In the genomic region with DNA sequence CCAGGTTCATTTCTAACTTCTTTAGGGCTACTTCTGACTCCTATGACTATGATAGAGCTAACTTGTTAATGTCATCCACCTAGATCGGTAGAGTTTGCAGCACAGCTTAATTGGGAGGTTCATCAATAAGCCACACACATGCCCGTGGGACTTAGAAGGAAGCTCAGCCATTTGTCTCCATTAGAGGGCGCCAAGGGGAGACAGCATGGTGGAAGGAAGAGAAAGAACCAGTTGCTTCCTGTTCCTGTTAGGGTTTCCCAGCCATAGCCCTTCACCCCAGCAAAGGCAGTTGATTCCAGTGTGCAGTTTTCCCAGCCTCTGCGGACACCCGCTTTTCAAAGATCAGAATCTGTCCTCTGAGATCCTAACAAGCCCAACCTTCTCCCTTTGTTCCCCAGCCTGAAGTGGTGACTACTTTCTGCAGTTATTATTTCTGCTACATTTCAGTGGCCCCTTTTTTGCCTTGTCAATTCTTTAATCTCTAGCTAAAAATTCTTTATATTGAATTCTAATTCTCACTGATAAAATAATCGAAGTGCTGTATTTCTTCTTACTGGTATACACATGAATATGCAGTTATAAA, we compare ENCODE assay signal across 8 cellular contexts.
DNase-seq lines count a peak whose midpoint lies in the region; ATAC-seq lines count a peak whose summit lies in the region.

No MANE protein-coding gene starts in this region.

- no peaks in the 10 kb centered on the region for H3K9me3 ChIP-seq in iPS DF 6.9 (ENCODE audit: control insufficient read depth, insufficient read depth, low read length)

- WGBS in iPS DF 6.9 (ENCODE audit: insufficient coverage, insufficient read length) = no CpG with 5 or more reads among the region's 6 CpGs

- no peaks in the 10 kb centered on the region for H3K36me3 ChIP-seq in iPS DF 6.9 (ENCODE audit: control insufficient read depth, insufficient read depth, low read length)

- H3K4me1 Mint-ChIP-seq in T-helper 2 cell treated with Interferon-gamma antibody and Interleukin-4, amounts not matched to agents 5 μg/mL and 100 μg/mL, for 36 hours (ENCODE audit: low read depth) = peaks cover 5% of the 10 kb centered on the region

- no peak overlapping the region for H3K4me3 ChIP-seq in iPS DF 6.9 (ENCODE audit: low read length)

- no peak overlapping the region for H3K27ac Mint-ChIP-seq in T-helper 2 cell treated with Interferon-gamma antibody and Interleukin-4, amounts not matched to agents 5 μg/mL and 100 μg/mL, for 36 hours

- no peaks in the 10 kb centered on the region for H3K36me3 Mint-ChIP-seq in T-helper 2 cell treated with Interferon-gamma antibody and Interleukin-4, amounts not matched to agents 5 μg/mL and 100 μg/mL, for 36 hours (ENCODE audit: low read depth)

- peak; percentile 59 for ATAC-seq in HG02588 (IDR thresholded peaks at IDR 0.05; ENCODE audit: unreplicated experiment)

- H3K27me3 ChIP-seq in iPS DF 6.9 (ENCODE audit: control insufficient read depth, insufficient read depth, low read length) = no peaks in the 10 kb centered on the region

- H3K9me3 Mint-ChIP-seq in T-helper 2 cell treated with Interferon-gamma antibody and Interleukin-4, amounts not matched to agents 5 μg/mL and 100 μg/mL, for 36 hours = no peaks in the 10 kb centered on the region

- peaks cover 2% of the 10 kb centered on the region for H3K27me3 Mint-ChIP-seq in T-helper 2 cell treated with Interferon-gamma antibody and Interleukin-4, amounts not matched to agents 5 μg/mL and 100 μg/mL, for 36 hours (ENCODE audit: low read depth)

- peak; percentile 49 for DNase-seq in GM04504 (ENCODE audit: low read depth)
- DNase-seq in NCI-H1694 treated with DMSO at 0.1 percent for 48 hours (lab: John Stamatoyannopoulos, UW) = peak; percentile 62
- peak; percentile 54 for DNase-seq in T-helper 2 cell treated with Interferon-gamma antibody and Interleukin-4, amounts not matched to agents 5 μg/mL and 100 μg/mL, for 36 hours (ENCODE audit: low spot score)
- peak; percentile 77 for DNase-seq in astrocyte of the hippocampus (ENCODE audit: low read depth, low spot score)
- DNase-seq in iPS DF 6.9 (ENCODE audit: low read depth, low spot score) = peak; percentile 63
- DNase-seq in stimulated activated CD4-positive, alpha-beta T cell treated with anti-CD3 and anti-CD28 coated beads, Interleukin-1b, Interleukin-23, amount 100 ng/mL, for 48 hours = peak; percentile 67
- no peak for DNase-seq in effector CD8-positive, alpha-beta T cell (lab: John Stamatoyannopoulos, UW)

- H3K4me3 Mint-ChIP-seq in T-helper 2 cell treated with Interferon-gamma antibody and Interleukin-4, amounts not matched to agents 5 μg/mL and 100 μg/mL, for 36 hours = no peak overlapping the region

- peaks cover 4% of the 10 kb centered on the region for H3K4me1 ChIP-seq in iPS DF 6.9 (ENCODE audit: control insufficient read depth, insufficient read depth, low read length)

- no peak overlapping the region for H3K27ac ChIP-seq in iPS DF 6.9 (ENCODE audit: low read length)
